12 cellular contexts compared by ENCODE assay signal in the genomic region with DNA sequence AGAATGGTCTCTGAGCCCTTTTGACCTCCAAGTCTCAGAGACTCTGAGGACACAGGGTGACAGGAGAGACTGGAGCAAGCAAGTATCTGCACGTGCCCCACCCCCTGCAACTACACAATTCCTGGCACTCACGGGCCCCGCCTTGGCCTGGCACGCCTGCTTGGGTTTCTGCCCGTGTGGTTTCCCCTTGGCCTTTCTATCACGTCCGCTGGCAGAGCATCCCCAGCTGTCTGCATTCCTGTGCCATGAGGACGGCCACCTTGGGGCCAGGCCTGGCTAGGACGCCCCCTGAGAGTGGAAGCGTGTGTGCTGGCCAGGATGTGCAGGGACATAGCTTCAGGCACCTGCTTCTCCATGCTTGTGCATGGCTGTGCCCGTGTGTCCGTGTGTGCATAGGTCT. TPM values are rescaled to one million over a fixed set of nuclear protein-coding genes. Genes with fewer than 3 reads are reported as not detected.
DNase-seq lines count a peak whose midpoint lies in the region; ATAC-seq, FAIRE-seq and TF ChIP-seq lines count a peak whose summit lies in the region.
"Had no signal": no experiment of that assay in that cellular context is flagged by ENCODE, and none has a peak within 500 bp of the region (broad histone marks: within the 10 kb centered on the region; RNA-seq: fewer than 3 reads in every experiment).

No MANE protein-coding gene starts in this region.

- no peak overlapping the region for H3K4me3 ChIP-seq in right lobe of liver
- no peak overlapping the region for H3K4me3 ChIP-seq in HepG2 (replicated peaks in 1 of 3; ENCODE audit: insufficient read depth in 1 of 3, low read depth in 2 of 3, low read length in 3 of 3)
- no peak overlapping the region for H3K4me3 ChIP-seq in coronary artery
- H3K4me3 ChIP-seq in mesendoderm (ENCODE audit: low read length): no peak overlapping the region
- H3K4me3 ChIP-seq in spleen: no peak overlapping the region

- no peaks in the 10 kb centered on the region for H3K36me3 ChIP-seq in right lobe of liver
- no peaks in the 10 kb centered on the region for H3K36me3 ChIP-seq in HepG2 (replicated peaks in 1 of 2; ENCODE audit: control insufficient read depth in 1 of 2, insufficient read depth in 2 of 2, low read length in 2 of 2)
- H3K36me3 ChIP-seq in mesendoderm (ENCODE audit: control insufficient read depth, insufficient read depth, low read length): no peaks in the 10 kb centered on the region
- H3K36me3 ChIP-seq in spleen: no peaks in the 10 kb centered on the region

- WGBS in right lobe of liver (ENCODE audit: insufficient coverage, low coverage, low lambda C conversion rate, missing lambda C conversion rate): 45% methylated on average over 4 of the region's 12 CpGs
- WGBS in HepG2 (ENCODE audit: low lambda C conversion rate): 47% methylated on average over 10 of the region's 12 CpGs
- WGBS in mesendoderm (ENCODE audit: extremely low coverage, insufficient coverage, low lambda C conversion rate): no CpG with 5 or more reads among the region's 12 CpGs
- 65 to 86% (median 77%) methylated on average over 10 to 12 of the region's 12 CpGs for WGBS in spleen, 5 donors

- no peak overlapping the region for H4K8ac ChIP-seq in mesendoderm (ENCODE audit: low read depth, low read length)

- BruUV-seq in HepG2 (replicated peaks; lab: Mats Ljungman, UMichigan): no TSS peak

- H3K27ac ChIP-seq in right lobe of liver (no peak overlapping the region), HepG2 (ENCODE audit: extremely low read length, insufficient read depth, low read length) (no peak overlapping the region), coronary artery (peak overlapping the region; percentile 91 to 94), mesendoderm (ENCODE audit: low read depth, low read length) (no peak overlapping the region), spleen (peak overlapping the region in 1 of 8 donors; percentile 11)

- no peak for TF ChIP-seq EP300 in HepG2 (IDR thresholded peaks at IDR 0.05; ENCODE audit: low read depth in 2 of 2, low read length in 2 of 2)
- no peak for TF ChIP-seq EP300 in HepG2 (CRISPR knock-in tag; IDR thresholded peaks at IDR 0.05; ENCODE audit: borderline replicate concordance)

- H2BK15ac ChIP-seq in mesendoderm (replicated peaks; ENCODE audit: low read depth): no peak overlapping the region

- H3K18ac ChIP-seq in mesendoderm (ENCODE audit: low read length): no peak overlapping the region

- no peak overlapping the region for H4K5ac ChIP-seq in mesendoderm (ENCODE audit: low read length)

- no peaks in the 10 kb centered on the region for H3K79me2 ChIP-seq in HepG2 (ENCODE audit: insufficient read depth, low read length)
- H3K79me2 ChIP-seq in mesendoderm (ENCODE audit: control insufficient read depth, insufficient read depth, low read length): no peaks in the 10 kb centered on the region

- H4K20me1 ChIP-seq in HepG2 (ENCODE audit: insufficient read depth, low read length): no peaks in the 10 kb centered on the region

- FAIRE-seq in HepG2 (lab: Jason Lieb, UNC): no peak
- FAIRE-seq: endometrium had no signal

- peak; percentile 1 to 51 (median 40) for ATAC-seq in right lobe of liver
- no peak for ATAC-seq in HepG2
- ATAC-seq: natural killer cell had no signal

- H3K79me1 ChIP-seq in mesendoderm (ENCODE audit: low read length): no peaks in the 10 kb centered on the region

- H3K27me3 ChIP-seq in right lobe of liver: no peaks in the 10 kb centered on the region
- peaks cover 0 to 4% of the 10 kb centered on the region in 2 experiments; a peak in 2 of 5 replicates for H3K27me3 ChIP-seq in HepG2 (ENCODE audit: control insufficient read depth in 1 of 2, insufficient read depth in 2 of 2, low read length in 2 of 2)
- no peaks in the 10 kb centered on the region for H3K27me3 ChIP-seq in mesendoderm (ENCODE audit: insufficient read depth, low read length, poor library complexity)
- H3K27me3 ChIP-seq in spleen (replicated peaks in 1 of 7): peaks cover 0 to 33% (median 13%) of the 10 kb centered on the region in 7 donors

- in situ Hi-C loops in HepG2 (cut with HindIII; ENCODE audit: extremely low pct_ligation_motif_present, low pct_unique_long_range_greater_than_20kb): no loop called here

- no peak overlapping the region for H2AFZ ChIP-seq in HepG2 (ENCODE audit: low read length)

- H3K9ac ChIP-seq in HepG2 (ENCODE audit: insufficient read depth, low read depth, low read length) (no peak overlapping the region), mesendoderm (ENCODE audit: low read length) (no peak overlapping the region)

- peak in 2 of 3 donors; percentile 70 to 73 for DNase-seq in right lobe of liver
- DNase-seq in HepG2 (ENCODE audit: low spot score): no peak
- peak; percentile 90 for DNase-seq in coronary artery (ENCODE audit: low spot score)
- DNase-seq in mesendoderm: no peak
- DNase-seq in stimulated activated CD4-positive, alpha-beta T cell treated with anti-CD3 and anti-CD28 coated beads, Interleukin-1b, Interleukin-23, amount 100 ng/mL, for 48 hours: no peak
- DNase-seq in spleen: no peak
- DNase-seq in NCI-H1048 (lab: John Stamatoyannopoulos, UW): no peak
- DNase-seq in NCI-H146 (lab: John Stamatoyannopoulos, UW): no peak
- DNase-seq: activated T-cell treated with anti-CD3 and anti-CD28 coated beads, Interleukin-2, amount 50 U/mL, for 1 hour; Karpas-422; natural killer cell had no signal

- CTCF ChIA-PET in HepG2 (lab: Yijun Ruan, JAX; ENCODE audit: low intra/inter-chr PET ratio, low total read pairs): no interaction called here

- H2BK5ac ChIP-seq in mesendoderm (ENCODE audit: low read length): no peak overlapping the region

- H3K4me2 ChIP-seq in HepG2 (ENCODE audit: low read depth, low read length) (no peak overlapping the region), mesendoderm (ENCODE audit: low read length) (no peak overlapping the region)

- TF ChIP-seq POLR2A in right lobe of liver (IDR thresholded peaks at IDR 0.05) (no peak), HepG2 (IDR thresholded peaks at IDR 0.05; ENCODE audit: insufficient read depth in 1 of 2, low read depth in 2 of 2, low read length in 2 of 2) (no peak), spleen (IDR thresholded peaks at IDR 0.05) (no peak)

- H3K9me3 ChIP-seq in right lobe of liver: no peaks in the 10 kb centered on the region
- no peaks in the 10 kb centered on the region for H3K9me3 ChIP-seq in HepG2 (ENCODE audit: low read length)
- no peaks in the 10 kb centered on the region for H3K9me3 ChIP-seq in spleen

- intact Hi-C loops in right lobe of liver (cut with DNase I): no loop called here
- intact Hi-C loops in HepG2 (cut with micrococcal nuclease; ENCODE audit: unreplicated experiment): no loop called here
- intact Hi-C loops in spleen (cut with DNase I; ENCODE audit: low total_unique reads): no loop called here

- no peak overlapping the region for H3K23ac ChIP-seq in mesendoderm (ENCODE audit: low read length)

- peaks cover 0 to 10% (median 5%) of the 10 kb centered on the region in 4 donors for H3K4me1 ChIP-seq in right lobe of liver
- no peaks in the 10 kb centered on the region for H3K4me1 ChIP-seq in HepG2 (ENCODE audit: insufficient read depth, low read length)
- H3K4me1 ChIP-seq in mesendoderm (ENCODE audit: control insufficient read depth, low read depth, low read length): peaks cover 13% of the 10 kb centered on the region
- H3K4me1 ChIP-seq in spleen: peaks cover 0 to 42% (median 23%) of the 10 kb centered on the region in 6 donors

- H3K4ac ChIP-seq in mesendoderm (ENCODE audit: low read depth, low read length): no peak overlapping the region

- POLR2A ChIA-PET in HepG2 (lab: Yijun Ruan, JAX): no interaction called here

- TF ChIP-seq RAD21 in HepG2 (CRISPR knock-in tag; IDR thresholded peaks at IDR 0.05): no peak

- H2BK120ac ChIP-seq in mesendoderm (ENCODE audit: low read depth, low read length): no peak overlapping the region

- TF ChIP-seq CTCF in right lobe of liver (IDR thresholded peaks at IDR 0.05) (no peak), HepG2 (CRISPR knock-in tag; IDR thresholded peaks at IDR 0.05) (no peak), coronary artery (IDR thresholded peaks at IDR 0.05) (no peak), spleen (IDR thresholded peaks at IDR 0.05 in 8 of 11, conservative IDR thresholded peaks at IDR 0.05 in 3 of 11) (no peak)

- no peak overlapping the region for H2AK5ac ChIP-seq in mesendoderm (ENCODE audit: low read length)

- H3K56ac ChIP-seq in mesendoderm (ENCODE audit: low read length): peak overlapping the region; percentile 35

TF ChIP-seq in HepG2, 621 proteins besides CTCF, POLR2A, EP300 and RAD21:
- TF ChIP-seq ZNF446 (CRISPR knock-in tag; IDR thresholded peaks at IDR 0.05): no peak

RNA-seq across cellular contexts. Expression of gene EDN2, which starts 14.3 kb away (rescaled TPM):
- 1 to 10 TPM in 1 of 6 experiments, under 1 TPM in 3, not detected in 2; 0.18 to 1.6 (median 0.31) TPM for total RNA-seq in right lobe of liver
- not detected in 2 replicates for total RNA-seq in HepG2 (2016; rRNA removed; fragmentation: Illumina TruSeq; extraction: Trizol)
- not detected in 2 replicates for total RNA-seq in HepG2 (2016; cell fraction: cytosol; rRNA removed; fragmentation: Illumina TruSeq; extraction: Trizol; ENCODE audit: low read depth)
- not detected in 2 replicates for total RNA-seq in HepG2 (2016; cell fraction: insoluble cytoplasmic fraction; rRNA removed; fragmentation: Illumina TruSeq; extraction: Trizol)
- not detected in 2 replicates for total RNA-seq in HepG2 (2016; cell fraction: membrane; rRNA removed; fragmentation: Illumina TruSeq; extraction: Trizol)
- total RNA-seq in HepG2 (2016; cell fraction: nucleus; rRNA removed; fragmentation: Illumina TruSeq; extraction: Trizol): not detected in 2 replicates
- not detected in 2 replicates for polyA plus RNA-seq in HepG2 (2011; rRNA removed)
- not detected in 2 replicates for polyA plus RNA-seq in HepG2 (2011; cell fraction: cytosol; rRNA removed)
- not detected in 2 replicates for polyA plus RNA-seq in HepG2 (2011; cell fraction: nucleus; rRNA removed)
- not detected in 2 replicates for polyA plus RNA-seq in HepG2 (2012)
- polyA plus RNA-seq in HepG2 (2016; cell fraction: cytosol; fragmentation: Illumina TruSeq; extraction: Trizol; ENCODE audit: low read depth): not detected in 2 replicates
- polyA plus RNA-seq in HepG2 (2016; cell fraction: insoluble cytoplasmic fraction; fragmentation: Illumina TruSeq; extraction: Trizol; ENCODE audit: low read depth): not detected in 2 replicates
- polyA plus RNA-seq in HepG2 (2016; cell fraction: membrane; fragmentation: Illumina TruSeq; extraction: Trizol; ENCODE audit: low read depth): not detected in 2 replicates
- polyA plus RNA-seq in HepG2 (2016; cell fraction: nucleus; fragmentation: Illumina TruSeq; extraction: Trizol; ENCODE audit: insufficient read depth, low read depth): not detected in 2 replicates
- polyA minus RNA-seq in HepG2 (2011; rRNA and poly(A)+ RNA removed; ENCODE audit: low replicate concordance): 1.1 TPM in 1 of 2 replicates, not detected in the other
- not detected in 2 replicates for polyA minus RNA-seq in HepG2 (2011; cell fraction: cytosol; rRNA and poly(A)+ RNA removed)
- not detected in 2 replicates for polyA minus RNA-seq in HepG2 (2011; cell fraction: nucleus; rRNA and poly(A)+ RNA removed)
- polyA plus RNA-seq in mesendoderm (2013, experiment 1 of 2): 0.48 TPM
- 0.48 TPM for polyA plus RNA-seq in mesendoderm (2013, experiment 2 of 2)
- total RNA-seq in spleen: not detected
- not detected for polyA plus RNA-seq in spleen

Comparison
In these comparisons a context has a peak if more than half of its experiments do, and no peak if none do; other contexts are left out.
1. DNase-seq: peak in right lobe of liver (2 of 3) and coronary artery (single experiment); none in HepG2 (single experiment), mesendoderm (single experiment), stimulated activated CD4-positive, alpha-beta T cell treated with anti-CD3 and anti-CD28 coated beads, Interleukin-1b, Interleukin-23, amount 100 ng/mL, for 48 hours (single experiment), spleen (single experiment), NCI-H1048 (single experiment) and NCI-H146 (single experiment).
2. H3K27ac ChIP-seq: peak in coronary artery (2 of 2); none in right lobe of liver (0 of 3), HepG2 (single experiment) and mesendoderm (single experiment).